In the genomic region with DNA sequence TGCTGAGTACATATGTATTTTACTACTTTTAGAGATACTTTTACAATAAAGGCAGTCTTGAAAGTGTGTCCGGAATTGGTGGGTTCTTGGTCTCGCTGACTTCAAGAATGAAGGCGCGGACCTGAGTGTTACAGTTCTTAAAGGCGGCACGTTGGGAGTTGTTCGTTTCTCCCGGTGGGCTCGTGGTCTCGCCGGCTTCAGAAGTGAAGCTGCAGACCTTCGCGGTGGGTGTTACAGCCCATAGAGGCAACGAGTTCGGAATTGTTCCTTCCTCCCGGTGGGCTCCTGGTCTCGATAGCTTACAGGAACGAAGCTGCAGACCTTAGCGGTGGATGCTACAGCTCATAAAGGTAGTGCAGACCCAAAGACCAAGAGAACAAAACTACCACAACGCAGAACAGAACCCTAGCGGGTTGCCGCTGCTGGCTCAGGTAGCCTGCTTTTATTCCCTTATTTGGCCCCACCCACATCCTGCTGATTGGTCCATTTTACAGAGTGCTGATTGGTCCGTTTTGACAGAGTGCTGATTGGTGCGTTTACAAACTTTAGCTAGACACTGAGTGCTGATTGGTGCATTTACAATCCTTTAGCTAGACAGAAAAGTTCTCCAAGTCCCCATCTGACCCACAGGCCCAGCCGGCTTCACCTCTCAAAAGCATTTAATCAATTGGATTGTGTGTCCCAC, we compare ENCODE assay signal across 8 cellular contexts.
A peak's percentile ranks its signal among the peaks of the same experiment; 100 is the strongest.
DNase-seq lines count a peak whose midpoint lies in the region; ATAC-seq, FAIRE-seq and TF ChIP-seq lines count a peak whose summit lies in the region.
"Not testable (repeated sequence)": the region's sequence is repeated elsewhere in the genome, so short reads cannot be mapped to it uniquely, and the experiment has no call there.

No MANE protein-coding gene starts in this region.

- H3K79me2 ChIP-seq in astrocyte (ENCODE audit: insufficient read depth, low read length); K562 (ENCODE audit: control insufficient read depth, insufficient read depth, low read length); HepG2 (ENCODE audit: insufficient read depth, low read length): not testable (repeated sequence)

- not testable (repeated sequence) for TF ChIP-seq POLR2A in K562 (conservative IDR thresholded peaks at IDR 0.05); HepG2 (IDR thresholded peaks at IDR 0.05; ENCODE audit: insufficient read depth in 1 of 2, low read depth in 2 of 2, low read length in 2 of 2); testis (IDR thresholded peaks at IDR 0.05)

- not testable (repeated sequence) for H3K9me1 ChIP-seq in K562 (ENCODE audit: control insufficient read depth, insufficient read depth, low read length)

- intact Hi-C loops in K562 (cut with micrococcal nuclease); Right ventricle myocardium inferior (cut with DNase I); cardiac septum (cut with DNase I); HepG2 (cut with micrococcal nuclease; ENCODE audit: unreplicated experiment); testis (cut with DNase I; ENCODE audit: low total_unique reads): not testable (repeated sequence)

- not testable (repeated sequence) for TF ChIP-seq CTCF in WTC11 (IDR thresholded peaks at IDR 0.05); astrocyte (IDR thresholded peaks at IDR 0.05; ENCODE audit: insufficient read depth, low read depth, low read length); K562 (IDR thresholded peaks at IDR 0.05 in 2 of 3, conservative IDR thresholded peaks at IDR 0.05 in 1 of 3; ENCODE audit: insufficient read depth in 2 of 3, low read depth in 1 of 3, low read length in 3 of 3); chondrocyte (IDR thresholded peaks at IDR 0.05); HepG2 (CRISPR knock-in tag; IDR thresholded peaks at IDR 0.05); testis (IDR thresholded peaks at IDR 0.05)

- not testable (repeated sequence) for FAIRE-seq in astrocyte (lab: Jason Lieb, UNC); K562 (lab: Jason Lieb, UNC); HepG2 (lab: Jason Lieb, UNC)

- not testable (repeated sequence) for H4K20me1 ChIP-seq in astrocyte (ENCODE audit: insufficient read depth, low read length); K562 (replicated peaks; ENCODE audit: control insufficient read depth, insufficient read depth, low read length); HepG2 (ENCODE audit: insufficient read depth, low read length)

- H3K4me3 Mint-ChIP-seq in WTC11; chondrocyte (ENCODE audit: unreplicated experiment): not testable (repeated sequence)
- H3K4me3 Mint-ChIP-seq in astrocyte (ENCODE audit: unreplicated experiment): peak overlapping the region; percentile 14

- not testable (repeated sequence) for H3K9me3 ChIP-seq in astrocyte (ENCODE audit: insufficient read depth, low read depth, low read length); K562 (replicated peaks; ENCODE audit: control insufficient read depth, insufficient read depth, low read depth, low read length); testis
- H3K9me3 ChIP-seq in HepG2 (ENCODE audit: low read length): peaks cover 11% of the 10 kb centered on the region

- not testable (repeated sequence) for H3K4me3 ChIP-seq in astrocyte (ENCODE audit: insufficient read depth, low read depth, low read length); K562; HepG2 (replicated peaks in 1 of 3; ENCODE audit: insufficient read depth in 1 of 3, low read depth in 2 of 3, low read length in 3 of 3)
- H3K4me3 ChIP-seq in testis: peak overlapping the region in 1 of 2 donors; percentile 12

- in situ Hi-C loops in K562 (cut with MboI); HepG2 (cut with HindIII; ENCODE audit: extremely low pct_ligation_motif_present, low pct_unique_long_range_greater_than_20kb): not testable (repeated sequence)

- TF ChIP-seq EP300 in K562 (IDR thresholded peaks at IDR 0.05; ENCODE audit: low read length); HepG2 (IDR thresholded peaks at IDR 0.05; ENCODE audit: low read depth in 2 of 2, low read length in 2 of 2); HepG2 (CRISPR knock-in tag; IDR thresholded peaks at IDR 0.05; ENCODE audit: borderline replicate concordance): not testable (repeated sequence)

- ATAC-seq in WTC11, K562, Right ventricle myocardium inferior, HepG2: not testable (repeated sequence)

- not testable (repeated sequence) for H3K27me3 ChIP-seq in astrocyte (ENCODE audit: insufficient read depth, low read length); HepG2 (ENCODE audit: control insufficient read depth in 1 of 2, insufficient read depth in 2 of 2, low read length in 2 of 2); testis
- H3K27me3 ChIP-seq in K562 (ENCODE audit: control insufficient read depth in 2 of 2, insufficient read depth in 2 of 2, low read length in 2 of 2): peaks cover 14 to 31% of the 10 kb centered on the region in 2 experiments; a peak in 4 of 5 replicates

- H3K9ac ChIP-seq in astrocyte (ENCODE audit: low read length); K562 (ENCODE audit: insufficient read depth in 1 of 2, low read depth in 2 of 2, low read length in 2 of 2); HepG2 (ENCODE audit: insufficient read depth, low read depth, low read length): not testable (repeated sequence)

- not testable (repeated sequence) for H3K27ac Mint-ChIP-seq in WTC11; astrocyte (ENCODE audit: unreplicated experiment); chondrocyte (ENCODE audit: unreplicated experiment)

- POLR2A ChIA-PET in WTC11 (lab: Charles Lee); HepG2 (lab: Yijun Ruan, JAX): not testable (repeated sequence)
- POLR2A ChIA-PET in K562 (lab: Yijun Ruan, JAX): interaction anchor here (1.0 kb wide), 1 partner anchor 51 kb away, joined by 3 read pairs; no protein-coding TSS in a partner anchor

- H3K4me1 ChIP-seq in astrocyte (ENCODE audit: insufficient read depth, low read length); HepG2 (ENCODE audit: insufficient read depth, low read length); testis: not testable (repeated sequence)
- H3K4me1 ChIP-seq in K562 (replicated peaks in 1 of 2; ENCODE audit: control insufficient read depth in 2 of 2, insufficient read depth in 2 of 2, low read length in 2 of 2): peaks cover 0 to 14% of the 10 kb centered on the region in 2 experiments; a peak in 3 of 5 replicates

- not testable (repeated sequence) for TF ChIP-seq RAD21 in K562 (CRISPR knock-in tag; conservative IDR thresholded peaks at IDR 0.05 in 1 of 2, IDR thresholded peaks at IDR 0.05 in 1 of 2); HepG2 (CRISPR knock-in tag; IDR thresholded peaks at IDR 0.05)

- peaks cover 34% of the 10 kb centered on the region for H3K9me3 Mint-ChIP-seq in WTC11
- not testable (repeated sequence) for H3K9me3 Mint-ChIP-seq in astrocyte (ENCODE audit: unreplicated experiment); chondrocyte (ENCODE audit: low read depth)

- H3K36me3 ChIP-seq in astrocyte (ENCODE audit: insufficient read depth, low read length); K562 (ENCODE audit: control insufficient read depth, insufficient read depth, low read length); HepG2 (replicated peaks in 1 of 2; ENCODE audit: control insufficient read depth in 1 of 2, insufficient read depth in 2 of 2, low read length in 2 of 2); testis (ENCODE audit: low read depth, missing control alignments): not testable (repeated sequence)

- peaks cover 15% of the 10 kb centered on the region for H3K36me3 Mint-ChIP-seq in WTC11
- H3K36me3 Mint-ChIP-seq in astrocyte (ENCODE audit: low read depth, unreplicated experiment); chondrocyte (ENCODE audit: low read depth): not testable (repeated sequence)

- H3K27me3 Mint-ChIP-seq in WTC11 (ENCODE audit: low read depth); astrocyte (ENCODE audit: low read depth, unreplicated experiment); chondrocyte (ENCODE audit: low read depth): not testable (repeated sequence)

- 59% methylated on average over 25 of the region's 25 CpGs for WGBS in K562 (ENCODE audit: insufficient coverage, low coverage, missing lambda C conversion rate)
- WGBS in HepG2 (ENCODE audit: low lambda C conversion rate): 76% methylated on average over 22 of the region's 25 CpGs
- 71 to 73% methylated on average over 21 to 25 of the region's 25 CpGs for WGBS in testis, 2 donors

- H3K4me2 ChIP-seq in astrocyte (ENCODE audit: low read length); K562 (ENCODE audit: insufficient read depth, low read length); HepG2 (ENCODE audit: low read depth, low read length): not testable (repeated sequence)

- CTCF ChIA-PET in WTC11 (lab: Charles Lee); K562 (lab: Yijun Ruan, JAX; ENCODE audit: low intra/inter-chr PET ratio); HepG2 (lab: Yijun Ruan, JAX; ENCODE audit: low intra/inter-chr PET ratio, low total read pairs): not testable (repeated sequence)

- H3K4me1 Mint-ChIP-seq in WTC11; astrocyte (ENCODE audit: low read depth, unreplicated experiment); chondrocyte (ENCODE audit: low read depth): not testable (repeated sequence)

- not testable (repeated sequence) for H2AFZ ChIP-seq in astrocyte (ENCODE audit: low read depth, low read length); K562 (ENCODE audit: low read depth, low read length); HepG2 (ENCODE audit: low read length)

- BruUV-seq in K562 (replicated peaks; lab: Mats Ljungman, UMichigan); HepG2 (replicated peaks; lab: Mats Ljungman, UMichigan): not testable (repeated sequence)

- DNase-seq in WTC11 (ENCODE audit: low spot score); astrocyte (ENCODE audit: low read depth); HepG2 (ENCODE audit: low spot score): not testable (repeated sequence)
- DNase-seq in K562 (ENCODE audit: extremely low read depth in 1 of 4, low spot score in 3 of 4): peak in 1 of 4 experiments; percentile 21
- peak; percentile 46 for DNase-seq in chondrocyte (ENCODE audit: low spot score)
- peak; percentile 18 for DNase-seq in Right ventricle myocardium inferior (ENCODE audit: missing footprints)
- DNase-seq in cardiac septum (ENCODE audit: low spot score): peak; percentile 64
- peak; percentile 68 for DNase-seq in testis

- H3K27ac ChIP-seq in astrocyte (ENCODE audit: low read depth, low read length); K562 (ENCODE audit: extremely low read depth, low read depth, low read length); HepG2 (ENCODE audit: extremely low read length, insufficient read depth, low read length); testis: not testable (repeated sequence)
